ENCODE assay signal across 8 cellular contexts in genomic region chr2:233990261-233990798, GRCh38.
DNase-seq lines count a peak whose midpoint lies in the region; ATAC-seq and TF ChIP-seq lines count a peak whose summit lies in the region.

No MANE protein-coding gene starts in this region.

- peaks cover 2% of the 10 kb centered on the region for H3K27me3 Mint-ChIP-seq in activated naive CD8-positive, alpha-beta T cell treated with anti-CD3 and anti-CD28 coated beads, Interleukin-2, amount 10 ng/mL, durations not matched to agents 7 days and 5 days

- H3K4me3 Mint-ChIP-seq in activated naive CD8-positive, alpha-beta T cell treated with anti-CD3 and anti-CD28 coated beads, Interleukin-2, amount 10 ng/mL, durations not matched to agents 7 days and 5 days: peak overlapping the region; percentile 58

- DNase-seq in NK-92 treated with Interleukin-12 subunit alpha and Interleukin-12 subunit beta, amount 100 ng/mL, for 24 hours (lab: John Stamatoyannopoulos, UW): peak; percentile 69
- peak; percentile 68 for DNase-seq in activated naive CD8-positive, alpha-beta T cell treated with anti-CD3 and anti-CD28 coated beads, Interleukin-2, amount 10 ng/mL, durations not matched to agents 7 days and 5 days
- DNase-seq in stimulated activated CD8-positive, alpha-beta memory T cell treated with anti-CD3 and anti-CD28 coated beads, Interleukin-7, amount 100 ng/mL, for 4 hours (ENCODE audit: low read depth in 2 of 2): peak; percentile 30 to 40
- DNase-seq in AG08396 (ENCODE audit: low spot score): no peak
- DNase-seq in suprapubic skin (ENCODE audit: low spot score in 2 of 2): no peak
- DNase-seq in HK-2 (ENCODE audit: unreplicated experiment): no peak
- DNase-seq in NCI-H146 (lab: John Stamatoyannopoulos, UW): no peak

- no peak for TF ChIP-seq CTCF in suprapubic skin (IDR thresholded peaks at IDR 0.05)

- no peaks in the 10 kb centered on the region for H3K36me3 ChIP-seq in suprapubic skin

- no peaks in the 10 kb centered on the region for H3K4me1 ChIP-seq in suprapubic skin

- WGBS in suprapubic skin: 71% methylated on average over 6 of the region's 6 CpGs

- no peaks in the 10 kb centered on the region for H3K9me3 ChIP-seq in suprapubic skin

- H3K27me3 ChIP-seq in suprapubic skin: peaks cover 4% of the 10 kb centered on the region

- POLR2A ChIA-PET in activated naive CD8-positive, alpha-beta T cell treated with anti-CD3 and anti-CD28 coated beads, Interleukin-2, amount 10 ng/mL, durations not matched to agents 7 days and 5 days (lab: Charles Lee): interaction anchor here (0.6 to 1.6 kb wide), 9 partner anchors 9 to 507 kb away, joined by 3 to 9 read pairs (median 3); partner anchors contain the start of gene ARL4C

- peaks cover 6% of the 10 kb centered on the region for H3K9me3 Mint-ChIP-seq in activated naive CD8-positive, alpha-beta T cell treated with anti-CD3 and anti-CD28 coated beads, Interleukin-2, amount 10 ng/mL, durations not matched to agents 7 days and 5 days

- TF ChIP-seq POLR2A in suprapubic skin (IDR thresholded peaks at IDR 0.05): no peak

- no peak overlapping the region for H3K4me3 ChIP-seq in suprapubic skin

- peak; percentile 74 for ATAC-seq in GM21528 (IDR thresholded peaks at IDR 0.05; ENCODE audit: low FRiP score, unreplicated experiment)
- ATAC-seq in activated naive CD8-positive, alpha-beta T cell treated with anti-CD3 and anti-CD28 coated beads, Interleukin-2, amount 10 ng/mL, durations not matched to agents 7 days and 5 days (ENCODE audit: low read depth): peak; percentile 81

- peaks cover 15% of the 10 kb centered on the region for H3K36me3 Mint-ChIP-seq in activated naive CD8-positive, alpha-beta T cell treated with anti-CD3 and anti-CD28 coated beads, Interleukin-2, amount 10 ng/mL, durations not matched to agents 7 days and 5 days

- TF ChIP-seq EP300 in suprapubic skin (IDR thresholded peaks at IDR 0.05): no peak

- peak overlapping the region; percentile 62 for H3K27ac Mint-ChIP-seq in activated naive CD8-positive, alpha-beta T cell treated with anti-CD3 and anti-CD28 coated beads, Interleukin-2, amount 10 ng/mL, durations not matched to agents 7 days and 5 days

- no peak overlapping the region for H3K27ac ChIP-seq in suprapubic skin

- peaks cover 41% of the 10 kb centered on the region for H3K4me1 Mint-ChIP-seq in activated naive CD8-positive, alpha-beta T cell treated with anti-CD3 and anti-CD28 coated beads, Interleukin-2, amount 10 ng/mL, durations not matched to agents 7 days and 5 days

Comparison
In these comparisons a context has a peak if more than half of its experiments do, and no peak if none do; other contexts are left out.
1. DNase-seq: peak in NK-92 treated with Interleukin-12 subunit alpha and Interleukin-12 subunit beta, amount 100 ng/mL, for 24 hours (single experiment), activated naive CD8-positive, alpha-beta T cell treated with anti-CD3 and anti-CD28 coated beads, Interleukin-2, amount 10 ng/mL, durations not matched to agents 7 days and 5 days (single experiment) and stimulated activated CD8-positive, alpha-beta memory T cell treated with anti-CD3 and anti-CD28 coated beads, Interleukin-7, amount 100 ng/mL, for 4 hours (2 of 2); none in AG08396 (single experiment), suprapubic skin (0 of 2), HK-2 (single experiment) and NCI-H146 (single experiment).